ENCODE assay signal across 11 cellular contexts in the genomic region with DNA sequence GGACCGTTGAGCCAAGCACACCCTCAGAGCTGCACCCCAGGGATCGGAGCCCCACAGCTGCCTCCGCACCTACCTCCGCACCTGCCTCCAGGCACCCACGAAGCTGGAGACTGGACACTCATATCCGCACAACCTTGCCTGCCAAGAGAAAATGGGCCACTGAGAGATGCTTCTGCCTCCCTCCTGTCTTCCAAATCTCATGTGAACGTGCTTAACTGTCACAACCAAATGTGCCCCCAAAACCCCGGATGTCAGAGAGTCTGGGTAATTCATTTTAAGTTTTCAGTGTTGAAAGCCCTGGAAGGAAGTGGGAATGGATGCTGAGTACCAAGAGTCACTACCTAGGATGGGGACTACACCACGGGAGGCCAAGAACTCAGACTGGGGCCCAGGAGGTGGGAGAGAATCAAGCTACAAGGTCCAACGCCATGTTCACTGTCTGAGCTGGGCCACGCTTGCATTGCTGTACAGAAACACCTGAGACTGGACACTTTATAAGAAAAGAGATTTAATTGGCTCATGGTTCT. TPM values are rescaled to one million over a fixed set of nuclear protein-coding genes. Genes with fewer than 3 reads are reported as not detected.
DNase-seq lines count a peak whose midpoint lies in the region; ATAC-seq and TF ChIP-seq lines count a peak whose summit lies in the region.
"Had no signal": no experiment of that assay in that cellular context is flagged by ENCODE, and none has a peak within 500 bp of the region (broad histone marks: within the 10 kb centered on the region; RNA-seq: fewer than 3 reads in every experiment).

No MANE protein-coding gene starts in this region.

- CTCF ChIA-PET in activated CD4-positive, alpha-beta memory T cell treated with anti-CD3 and anti-CD28 coated beads, Interleukin-2, amount 10 ng/mL, durations not matched to agents 7 days and 5 days (lab: Charles Lee) = interaction anchor here (0.5 to 3.9 kb wide), 16 partner anchors 11 to 398 kb away, joined by 3 to 21 read pairs (median 4); no protein-coding TSS in a partner anchor

- no peaks in the 10 kb centered on the region for H3K27me3 Mint-ChIP-seq in activated CD4-positive, alpha-beta memory T cell treated with anti-CD3 and anti-CD28 coated beads, Interleukin-2, amount 10 ng/mL, durations not matched to agents 7 days and 5 days
- no peaks in the 10 kb centered on the region for H3K27me3 Mint-ChIP-seq in central memory CD8-positive, alpha-beta T cell
- H3K27me3 Mint-ChIP-seq: naive B cell had no signal

- H3K27ac Mint-ChIP-seq in activated CD4-positive, alpha-beta memory T cell treated with anti-CD3 and anti-CD28 coated beads, Interleukin-2, amount 10 ng/mL, durations not matched to agents 7 days and 5 days = peak overlapping the region; percentile 93
- H3K27ac Mint-ChIP-seq in central memory CD8-positive, alpha-beta T cell (ENCODE audit: low read depth) = peak overlapping the region; percentile 90

- no peak for TF ChIP-seq CTCF in gastrocnemius medialis (IDR thresholded peaks at IDR 0.05 in 4 of 5, conservative IDR thresholded peaks at IDR 0.05 in 1 of 5)

- POLR2A ChIA-PET in activated CD4-positive, alpha-beta memory T cell treated with anti-CD3 and anti-CD28 coated beads, Interleukin-2, amount 10 ng/mL, durations not matched to agents 7 days and 5 days (lab: Charles Lee) = interaction anchor here (0.7 to 4.5 kb wide), 22 partner anchors 9 to 64 kb away, joined by 3 to 62 read pairs (median 7); partner anchors contain the start of genes COTL1 and MEAK7

- TF ChIP-seq POLR2A in gastrocnemius medialis (IDR thresholded peaks at IDR 0.05) = no peak

- H3K4me1 ChIP-seq in gastrocnemius medialis = no peaks in the 10 kb centered on the region

- H3K4me3 Mint-ChIP-seq in activated CD4-positive, alpha-beta memory T cell treated with anti-CD3 and anti-CD28 coated beads, Interleukin-2, amount 10 ng/mL, durations not matched to agents 7 days and 5 days = peak overlapping the region; percentile 95
- H3K4me3 Mint-ChIP-seq in central memory CD8-positive, alpha-beta T cell = peak overlapping the region; percentile 88
- H3K4me3 Mint-ChIP-seq: naive B cell had no signal

- no peak overlapping the region for H3K27ac ChIP-seq in gastrocnemius medialis

- H3K9me3 ChIP-seq in gastrocnemius medialis = no peaks in the 10 kb centered on the region
- H3K9me3 ChIP-seq: stomach had no signal

- H3K4me3 ChIP-seq in gastrocnemius medialis = no peak overlapping the region
- H3K4me3 ChIP-seq: K562, stomach had no signal

- H3K36me3 ChIP-seq in gastrocnemius medialis = no peaks in the 10 kb centered on the region
- H3K36me3 ChIP-seq: stomach had no signal

- in situ Hi-C loops in gastrocnemius medialis (cut with MboI; ENCODE audit: low sequenced_read_pairs in 4 of 4) = no loop called here

- peak; percentile 45 for ATAC-seq in central memory CD8-positive, alpha-beta T cell (replicated peaks; ENCODE audit: extremely low read depth, poor library complexity, severe bottlenecking)
- ATAC-seq in gastrocnemius medialis (no peak), HG03521 (IDR thresholded peaks at IDR 0.05; ENCODE audit: unreplicated experiment) (no peak), HG03025 (IDR thresholded peaks at IDR 0.05; ENCODE audit: low FRiP score, unreplicated experiment) (no peak)
- ATAC-seq: K562 had no signal

- H3K4me1 Mint-ChIP-seq in activated CD4-positive, alpha-beta memory T cell treated with anti-CD3 and anti-CD28 coated beads, Interleukin-2, amount 10 ng/mL, durations not matched to agents 7 days and 5 days = peaks cover 53% of the 10 kb centered on the region
- peaks cover 47% of the 10 kb centered on the region for H3K4me1 Mint-ChIP-seq in central memory CD8-positive, alpha-beta T cell

- intact Hi-C loops in gastrocnemius medialis (cut with DNase I; ENCODE audit: low total_unique reads) = no loop called here

- peaks cover 4 to 20% (median 11%) of the 10 kb centered on the region in 3 donors for H3K27me3 ChIP-seq in gastrocnemius medialis

- H3K36me3 Mint-ChIP-seq in activated CD4-positive, alpha-beta memory T cell treated with anti-CD3 and anti-CD28 coated beads, Interleukin-2, amount 10 ng/mL, durations not matched to agents 7 days and 5 days (ENCODE audit: low read depth) = peaks cover 37% of the 10 kb centered on the region
- H3K36me3 Mint-ChIP-seq in central memory CD8-positive, alpha-beta T cell (ENCODE audit: insufficient read depth) = peaks cover 14% of the 10 kb centered on the region
- H3K36me3 Mint-ChIP-seq: naive B cell had no signal

- no peaks in the 10 kb centered on the region for H3K9me3 Mint-ChIP-seq in activated CD4-positive, alpha-beta memory T cell treated with anti-CD3 and anti-CD28 coated beads, Interleukin-2, amount 10 ng/mL, durations not matched to agents 7 days and 5 days
- no peaks in the 10 kb centered on the region for H3K9me3 Mint-ChIP-seq in central memory CD8-positive, alpha-beta T cell
- H3K9me3 Mint-ChIP-seq: naive B cell had no signal

- DNase-seq in MV-4-11 (lab: John Stamatoyannopoulos, UW) (peak; percentile 14), gastrocnemius medialis (no peak), DMS53 treated with DMSO at 0.1 percent for 48 hours (lab: John Stamatoyannopoulos, UW; ENCODE audit: unreplicated experiment) (no peak)
- peak; percentile 77 for DNase-seq in activated CD4-positive, alpha-beta memory T cell treated with anti-CD3 and anti-CD28 coated beads, Interleukin-2, amount 10 ng/mL, durations not matched to agents 7 days and 5 days
- peak in 1 of 2 donors; percentile 46 for DNase-seq in central memory CD8-positive, alpha-beta T cell (ENCODE audit: low spot score in 2 of 2)
- peak; percentile 44 for DNase-seq in stimulated activated CD4-positive, alpha-beta T cell treated with anti-CD3 and anti-CD28 coated beads, Interleukin-4, amount 100 ng/mL, for 24 hours
- DNase-seq: naive B cell, stomach had no signal

RNA-seq across cellular contexts. Expression of gene MEAK7, which starts 49.5 kb away (rescaled TPM):
- total RNA-seq in activated CD4-positive, alpha-beta memory T cell treated with anti-CD3 and anti-CD28 coated beads, Interleukin-2, amount 10 ng/mL, durations not matched to agents 7 days and 5 days = 10 to 100 TPM; 27.7 to 33.4 TPM
- total RNA-seq in gastrocnemius medialis = 1 to 10 TPM; 2.6 to 7.1 (median 5.0) TPM

Comparison
In these comparisons a context has a peak if more than half of its experiments do, and no peak if none do; other contexts are left out.
1. DNase-seq: peak in MV-4-11 (single experiment), activated CD4-positive, alpha-beta memory T cell treated with anti-CD3 and anti-CD28 coated beads, Interleukin-2, amount 10 ng/mL, durations not matched to agents 7 days and 5 days (single experiment) and stimulated activated CD4-positive, alpha-beta T cell treated with anti-CD3 and anti-CD28 coated beads, Interleukin-4, amount 100 ng/mL, for 24 hours (single experiment); none in gastrocnemius medialis (0 of 2) and DMS53 treated with DMSO at 0.1 percent for 48 hours (single experiment).